ENCODE assay signal across 9 cellular contexts in the genomic region with DNA sequence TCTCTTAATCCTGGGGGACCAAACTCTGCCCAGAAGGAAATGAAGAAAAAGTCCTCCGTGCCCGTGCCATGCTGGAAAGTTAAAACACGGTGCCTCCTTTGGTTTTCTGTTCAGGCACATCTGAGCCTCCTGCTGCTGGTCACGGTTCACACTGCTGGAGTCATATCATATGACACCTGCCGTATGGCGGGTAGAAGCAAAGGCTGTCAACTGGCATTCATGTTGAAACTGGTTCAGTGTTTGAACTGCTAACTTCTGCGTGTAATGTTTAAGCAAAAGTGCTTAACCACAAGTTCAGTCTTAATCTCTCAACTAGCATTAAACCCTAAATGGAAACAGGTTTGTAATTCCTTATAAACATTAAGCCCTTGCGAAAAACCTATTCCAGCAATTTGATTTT. TPM values are rescaled to one million over a fixed set of nuclear protein-coding genes. Genes with fewer than 3 reads are reported as not detected.
DNase-seq lines count a peak whose midpoint lies in the region; ATAC-seq and TF ChIP-seq lines count a peak whose summit lies in the region.
"Had no signal": no experiment of that assay in that cellular context is flagged by ENCODE, and none has a peak within 500 bp of the region (broad histone marks: within the 10 kb centered on the region; RNA-seq: fewer than 3 reads in every experiment).

No MANE protein-coding gene starts in this region.

- H3K9me2 ChIP-seq in PC-9 (ENCODE audit: insufficient read depth): no peaks in the 10 kb centered on the region

- no TSS peak for BruUV-seq in PC-9 (replicated peaks; lab: Mats Ljungman, UMichigan)

- intact Hi-C loops in PC-9 (cut with micrococcal nuclease; ENCODE audit: unreplicated experiment): no loop called here

- no peaks in the 10 kb centered on the region for H3K9me3 Mint-ChIP-seq in activated naive CD8-positive, alpha-beta T cell (ENCODE audit: low read depth)

- H3K36me3 ChIP-seq in PC-9 (ENCODE audit: low read depth): 0 out of 2 replicates have a peak, but pooled peaks cover 3% of the 10 kb centered on the region
- H3K36me3 ChIP-seq: heart left ventricle had no signal

- no peak overlapping the region for H2AFZ ChIP-seq in PC-9

- H4K20me1 ChIP-seq in PC-9 (ENCODE audit: insufficient read depth): no peaks in the 10 kb centered on the region

- peaks cover 37% of the 10 kb centered on the region for H3K4me1 Mint-ChIP-seq in activated naive CD8-positive, alpha-beta T cell (ENCODE audit: low read depth)

- H3K27me3 ChIP-seq in PC-9 (ENCODE audit: insufficient read depth, low read depth): no peaks in the 10 kb centered on the region
- H3K27me3 ChIP-seq: heart left ventricle had no signal

- peaks cover 39% of the 10 kb centered on the region for H3K4me1 ChIP-seq in PC-9 (replicated peaks; ENCODE audit: insufficient read depth)

- TF ChIP-seq CTCF in PC-9 (conservative IDR thresholded peaks at IDR 0.05): no peak

- DNase-seq in Jurkat, Clone E6-1 (ENCODE audit: low read depth, low spot score): peak; percentile 86
- DNase-seq in PC-9 (no peak), renal cortical epithelial cell (ENCODE audit: low read depth) (peak; percentile 76), T-helper 9 cell (no peak), medulla oblongata (ENCODE audit: extremely low spot score) (no peak), OCI-M1 (lab: John Stamatoyannopoulos, UW) (no peak)

- peak overlapping the region; percentile 83 for H3K27ac Mint-ChIP-seq in activated naive CD8-positive, alpha-beta T cell

- H3K4me2 ChIP-seq in PC-9: peak overlapping the region; percentile 81

- peaks cover 10% of the 10 kb centered on the region; the same call in 1 of the 2 replicates for H3F3A ChIP-seq in PC-9 (ENCODE audit: insufficient read depth, low read depth)

- no peaks in the 10 kb centered on the region for H3K27me3 Mint-ChIP-seq in activated naive CD8-positive, alpha-beta T cell

- H3K4me3 Mint-ChIP-seq in activated naive CD8-positive, alpha-beta T cell: peak overlapping the region; percentile 87

- H3K9me3 ChIP-seq in PC-9 (ENCODE audit: insufficient read depth, low read depth): no peaks in the 10 kb centered on the region
- H3K9me3 ChIP-seq: heart left ventricle had no signal

- POLR2A ChIA-PET in PC-9 (lab: Charles Lee; ENCODE audit: unreplicated experiment): no interaction called here

- no peak for ATAC-seq in GM21360 (IDR thresholded peaks at IDR 0.05; ENCODE audit: unreplicated experiment)
- ATAC-seq: heart left ventricle had no signal

- H3K4me3 ChIP-seq in Jurkat, Clone E6-1 (ENCODE audit: low read length): peak overlapping the region; percentile 8
- peak overlapping the region; percentile 90; the same call in 1 of the 2 replicates for H3K4me3 ChIP-seq in PC-9

- no peak overlapping the region for H3K27ac ChIP-seq in PC-9

- CTCF ChIA-PET in PC-9 (lab: Charles Lee): no interaction called here

- H3K36me3 Mint-ChIP-seq in activated naive CD8-positive, alpha-beta T cell: peaks cover 2% of the 10 kb centered on the region

- peaks cover 72% of the 10 kb centered on the region for H3K79me2 ChIP-seq in PC-9 (ENCODE audit: low read depth)

RNA-seq across cellular contexts. Expression of a gene that starts 3.1 kb away (rescaled TPM):
- polyA plus RNA-seq in Jurkat, Clone E6-1 (2012; ENCODE audit: insufficient read depth, insufficient read length): 46.7 TPM
- total RNA-seq in PC-9 (2021) (14.5 and 18.6 TPM in 2 replicates), renal cortical epithelial cell (13.8 and 19.3 TPM in 2 replicates)

Comparison
In these comparisons a context has a peak if more than half of its experiments do, and no peak if none do; other contexts are left out.
1. DNase-seq: peak in Jurkat, Clone E6-1 (single experiment) and renal cortical epithelial cell (single experiment); none in PC-9 (0 of 2), T-helper 9 cell (single experiment), medulla oblongata (single experiment) and OCI-M1 (single experiment).